In the genomic region with DNA sequence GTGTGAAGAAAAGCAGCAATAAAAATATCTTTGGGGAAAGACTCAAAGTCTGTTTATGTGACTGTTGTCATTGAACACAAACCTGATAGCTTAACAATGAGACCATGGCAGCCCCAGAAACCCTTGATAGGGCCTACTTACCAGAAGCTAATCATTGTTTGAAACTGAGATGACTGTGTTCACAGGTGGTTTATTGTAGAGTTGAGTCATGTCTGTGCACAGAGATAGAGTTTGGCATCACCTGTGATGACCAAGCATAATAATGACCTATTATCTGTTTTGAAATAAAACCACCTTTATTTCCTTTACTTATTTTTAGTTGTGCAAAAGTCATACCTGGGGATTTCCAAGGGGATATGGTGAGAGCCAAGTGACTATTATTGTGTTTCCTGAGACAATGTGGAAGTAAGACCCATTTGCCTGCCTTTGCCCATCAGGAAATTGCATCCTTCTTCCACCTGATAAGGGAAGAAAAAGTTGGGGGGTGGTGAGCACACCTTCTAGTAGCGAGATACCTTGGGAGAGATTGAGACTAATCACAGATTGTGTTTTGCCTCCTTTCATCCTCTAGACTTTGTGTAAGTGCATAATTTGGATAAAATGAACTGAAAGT, we compare ENCODE assay signal across 23 cellular contexts.
A peak's percentile ranks its signal among the peaks of the same experiment; 100 is the strongest.
DNase-seq lines count a peak whose midpoint lies in the region; ATAC-seq, FAIRE-seq and TF ChIP-seq lines count a peak whose summit lies in the region.
"Had no signal": no experiment of that assay in that cellular context is flagged by ENCODE, and none has a peak within 500 bp of the region (broad histone marks: within the 10 kb centered on the region; RNA-seq: fewer than 3 reads in every experiment).

No MANE protein-coding gene starts in this region.

- no peaks in the 10 kb centered on the region for H3K9me1 ChIP-seq in keratinocyte (ENCODE audit: control insufficient read depth, extremely low read depth, insufficient read depth, low read length)

- H3K79me2 ChIP-seq in MM.1S (ENCODE audit: low read length) = no peaks in the 10 kb centered on the region
- no peaks in the 10 kb centered on the region for H3K79me2 ChIP-seq in keratinocyte (ENCODE audit: control insufficient read depth, insufficient read depth, low read length)

- TF ChIP-seq CTCF in GM12865 (IDR thresholded peaks at IDR 0.05; ENCODE audit: insufficient read depth, low read depth, low read length, missing control alignments) = no peak
- no peak for TF ChIP-seq CTCF in MM.1S (IDR thresholded peaks at IDR 0.05; ENCODE audit: low read length)
- no peak for TF ChIP-seq CTCF in keratinocyte (optimal IDR thresholded peaks at IDR 0.05 in 1 of 3, IDR thresholded peaks at IDR 0.05 in 1 of 3, conservative IDR thresholded peaks at IDR 0.05 in 1 of 3; ENCODE audit: extremely low read depth in 1 of 3, insufficient read depth in 2 of 3, low read length in 3 of 3)

- peak; percentile 81 for FAIRE-seq in keratinocyte (lab: Jason Lieb, UNC)

- H3K4me3 ChIP-seq in GM12865 (ENCODE audit: low read depth, low read length) = no peak overlapping the region
- H3K4me3 ChIP-seq in MM.1S (ENCODE audit: low read length) = no peak overlapping the region
- no peak overlapping the region for H3K4me3 ChIP-seq in keratinocyte (ENCODE audit: control insufficient read depth in 2 of 3, extremely low read depth in 1 of 3, insufficient read depth in 2 of 3, low read depth in 1 of 3, low read length in 3 of 3)
- H3K4me3 ChIP-seq: left ventricle myocardium inferior, testis had no signal

- no peaks in the 10 kb centered on the region for H3K9me2 ChIP-seq in MM.1S (replicated peaks; ENCODE audit: insufficient read depth, low read length)

- H3K9me3 ChIP-seq in MM.1S (replicated peaks; ENCODE audit: insufficient read depth, low read length) = no peaks in the 10 kb centered on the region
- H3K9me3 ChIP-seq in keratinocyte (ENCODE audit: control insufficient read depth, low read depth, low read length) = no peaks in the 10 kb centered on the region
- H3K9me3 ChIP-seq: left ventricle myocardium inferior, testis had no signal

- peak; percentile 72 for DNase-seq in GM12865 (ENCODE audit: low read depth)
- peak; percentile 46 for DNase-seq in MM.1S
- DNase-seq in keratinocyte (ENCODE audit: low read depth, low spot score) = no peak
- no peak for DNase-seq in left colon
- no peak for DNase-seq in activated gamma-delta T cell treated with Interleukin-2 at 50 U/mL for 16 hours
- DNase-seq: activated B cell treated with CpG ODN at 0.5 μM for 24 hours; activated CD4-positive, alpha-beta memory T cell treated with anti-CD3 and anti-CD28 coated beads, Interleukin-2, amount 10 ng/mL, durations not matched to agents 7 days and 5 days; activated naive CD4-positive, alpha-beta T cell treated with anti-CD3 and anti-CD28 coated beads, Interleukin-2, amount 10 ng/mL, durations not matched to agents 7 days and 5 days; activated T-cell treated with anti-CD3 and anti-CD28 coated beads, Interleukin-2, amount 50 U/mL, for 4 hours; anterior cingulate cortex; DMS153; effector CD4-positive, alpha-beta T cell; GF-D8; left ventricle myocardium inferior; NCI-H1417 treated with DMSO at 0.1 percent for 48 hours; NCI-H524 treated with DMSO at 0.1 percent for 48 hours; stimulated activated CD4-positive, alpha-beta T cell treated with anti-CD3 and anti-CD28 coated beads, Interleukin-1b, Interleukin-23, amount 100 ng/mL, for 48 hours; T1000; testis had no signal

- intact Hi-C loops in left colon (cut with DNase I, micrococcal nuclease) = no loop called here

- peak; percentile 52 for ATAC-seq in GM21717 (IDR thresholded peaks at IDR 0.05; ENCODE audit: unreplicated experiment)
- ATAC-seq in HG03108 (IDR thresholded peaks at IDR 0.05; ENCODE audit: unreplicated experiment) = no peak
- no peak for ATAC-seq in left colon
- ATAC-seq: activated T-cell treated with anti-CD3 and anti-CD28 coated beads, Interleukin-2, amount 50 U/mL, for 4 hours; SK-N-SH treated with all-trans-retinoic acid at 6 μM for 48 hours; stimulated activated memory B cell treated with anti-CD40 and anti-IgM and Interleukin-4, amounts not matched to agents 10 μg/mL and 1 μg/mL and 100 μg/mL, for 72 hours had no signal

- H3K9ac ChIP-seq in MM.1S (ENCODE audit: low read length) (no peak overlapping the region), keratinocyte (ENCODE audit: control insufficient read depth, extremely low read depth, insufficient read depth, low read length) (no peak overlapping the region)

- H3K4me2 ChIP-seq in MM.1S (ENCODE audit: low read depth, low read length) = no peak overlapping the region
- no peak overlapping the region for H3K4me2 ChIP-seq in keratinocyte (ENCODE audit: control insufficient read depth, extremely low read depth, insufficient read depth, low read depth, low read length)

- H3K4me1 ChIP-seq in MM.1S (ENCODE audit: low read length) (peaks cover 7% of the 10 kb centered on the region; the same call in 1 of the 2 replicates), keratinocyte (ENCODE audit: control insufficient read depth, extremely low read depth, insufficient read depth, low read length) (peaks cover 23% of the 10 kb centered on the region)
- H3K4me1 ChIP-seq: left ventricle myocardium inferior, testis had no signal

- H3K27me3 ChIP-seq in MM.1S (replicated peaks; ENCODE audit: insufficient read depth, low read length) (no peaks in the 10 kb centered on the region), keratinocyte (ENCODE audit: control insufficient read depth, extremely low read depth, insufficient read depth, low read length) (no peaks in the 10 kb centered on the region)
- H3K27me3 ChIP-seq: testis had no signal

- no peaks in the 10 kb centered on the region for H3F3A ChIP-seq in MM.1S (ENCODE audit: insufficient read depth, low read length)

- dilution Hi-C loops in keratinocyte (cut with MboI; ENCODE audit: extremely low pct_ligation_motif_present, low sequenced_read_pairs) = no loop called here

- H4K20me1 ChIP-seq in MM.1S (ENCODE audit: insufficient read depth, low read length) (no peaks in the 10 kb centered on the region), keratinocyte (ENCODE audit: control insufficient read depth, extremely low read depth, insufficient read depth, low read length) (no peaks in the 10 kb centered on the region)

- H3K27ac ChIP-seq in MM.1S (ENCODE audit: low read length) (no peak overlapping the region), keratinocyte (ENCODE audit: control insufficient read depth, insufficient read depth, low read length) (peak overlapping the region; percentile 74)
- H3K27ac ChIP-seq: left ventricle myocardium inferior, testis had no signal

- H2AFZ ChIP-seq in MM.1S (ENCODE audit: low read length) (no peak overlapping the region), keratinocyte (ENCODE audit: control insufficient read depth, low read length) (no peak overlapping the region)

- H3K36me3 ChIP-seq in MM.1S (replicated peaks; ENCODE audit: insufficient read depth, low read length) (no peaks in the 10 kb centered on the region), keratinocyte (ENCODE audit: control insufficient read depth in 2 of 2, extremely low read depth in 1 of 2, insufficient read depth in 2 of 2, low read length in 2 of 2) (no peaks in the 10 kb centered on the region)
- H3K36me3 ChIP-seq: left ventricle myocardium inferior had no signal

Comparison
In these comparisons a context has a peak if more than half of its experiments do, and no peak if none do; other contexts are left out.
1. DNase-seq: peak in GM12865 (single experiment) and MM.1S (single experiment); none in keratinocyte (single experiment), left colon (0 of 2) and activated gamma-delta T cell treated with Interleukin-2 at 50 U/mL for 16 hours (single experiment).